ENCODE assay signal across 8 cellular contexts in the genomic region with DNA sequence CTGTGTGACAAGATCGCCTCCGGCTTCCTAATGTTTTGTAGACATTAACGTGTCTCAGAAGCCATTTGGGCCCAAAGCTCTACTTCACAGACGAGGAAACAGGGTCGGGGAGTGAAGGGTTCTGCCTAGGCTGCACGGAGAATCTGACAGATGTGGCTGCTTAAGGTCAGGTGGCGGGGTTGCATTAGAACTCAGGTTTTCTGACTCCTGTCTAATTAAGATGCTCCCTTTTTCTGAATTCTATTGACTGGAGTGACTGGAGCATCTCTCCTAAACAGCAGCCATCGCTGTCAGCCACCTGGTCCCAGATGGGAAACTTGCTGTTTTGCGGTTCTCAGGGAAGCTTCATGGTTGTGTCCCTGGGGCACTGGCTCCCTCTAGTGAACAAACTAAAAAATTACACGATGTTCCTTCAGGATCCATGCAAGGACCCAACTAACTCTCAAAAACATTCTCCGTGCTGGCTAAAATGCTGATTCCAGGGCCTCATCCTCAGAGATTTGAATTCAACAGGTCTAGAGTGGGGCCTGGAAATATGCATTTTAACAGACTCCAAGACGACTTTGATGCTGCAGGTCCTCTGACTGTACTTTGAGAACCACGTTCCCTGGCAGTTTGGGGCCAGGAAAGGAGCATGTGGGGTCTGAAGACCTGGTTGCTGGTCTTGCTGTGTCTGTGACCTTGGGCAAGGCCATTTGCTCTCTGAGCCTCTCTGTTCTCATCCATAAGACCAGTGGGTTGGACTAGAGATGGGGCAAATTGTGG.
DNase-seq lines count a peak whose midpoint lies in the region; ATAC-seq and TF ChIP-seq lines count a peak whose summit lies in the region.

No MANE protein-coding gene starts in this region.

- H3K4me3 Mint-ChIP-seq in Calu3 (ENCODE audit: low read depth, unreplicated experiment), result no peak overlapping the region

- peak; percentile 37 to 61 for ATAC-seq in left cardiac atrium
- no peak for ATAC-seq in GM19395 (IDR thresholded peaks at IDR 0.05; ENCODE audit: unreplicated experiment)
- ATAC-seq in GM18517 (IDR thresholded peaks at IDR 0.05; ENCODE audit: unreplicated experiment), result no peak

- BruUV-seq in Calu3 (replicated peaks; lab: Mats Ljungman, UMichigan), result no TSS peak

- no peaks in the 10 kb centered on the region for H3K4me1 Mint-ChIP-seq in Calu3 (ENCODE audit: low read depth, unreplicated experiment)

- peak; percentile 90 for TF ChIP-seq CTCF in Calu3 (IDR thresholded peaks at IDR 0.05; ENCODE audit: unreplicated experiment)

- no peak overlapping the region for H3K27ac Mint-ChIP-seq in Calu3 (ENCODE audit: unreplicated experiment)

- intact Hi-C loops in Calu3 (cut with micrococcal nuclease; ENCODE audit: unreplicated experiment), result loop anchor here (1.0 kb wide), 1 partner anchor 195 kb away; no protein-coding TSS in a partner anchor
- intact Hi-C loops in left cardiac atrium (cut with DNase I), result loop anchor here in 1 of 2 donors (1.0 kb wide), 1 partner anchor 195 kb away; no protein-coding TSS in a partner anchor

- CTCF ChIA-PET in Calu3 (lab: Charles Lee), result interaction anchor here (0.5 to 2.5 kb wide), 7 partner anchors 29 to 204 kb away, joined by 3 to 45 read pairs (median 6); no protein-coding TSS in a partner anchor

- DNase-seq in Calu3, result peak; percentile 60
- peak; percentile 8 for DNase-seq in HS-5 (ENCODE audit: low read depth)
- peak; percentile 37 for DNase-seq in RPMI8226
- peak; percentile 19 for DNase-seq in amniotic stem cell (lab: John Stamatoyannopoulos, UW)
- DNase-seq in left cardiac atrium, result no peak
- DNase-seq in putamen (ENCODE audit: low spot score), result peak; percentile 63

- H3K9me3 Mint-ChIP-seq in Calu3 (ENCODE audit: low read depth, unreplicated experiment), result peaks cover 9% of the 10 kb centered on the region

- peaks cover 80% of the 10 kb centered on the region for H3K27me3 Mint-ChIP-seq in Calu3 (ENCODE audit: unreplicated experiment)

- no peaks in the 10 kb centered on the region for H3K36me3 Mint-ChIP-seq in Calu3 (ENCODE audit: insufficient read depth, unreplicated experiment)

Comparison
In these comparisons a context has a peak if more than half of its experiments do, and no peak if none do; other contexts are left out.
1. ATAC-seq: peak in left cardiac atrium (2 of 2); none in GM19395 (single experiment) and GM18517 (single experiment).